Comparison of ENCODE assay signal across 1 cellular context in the genomic region with DNA sequence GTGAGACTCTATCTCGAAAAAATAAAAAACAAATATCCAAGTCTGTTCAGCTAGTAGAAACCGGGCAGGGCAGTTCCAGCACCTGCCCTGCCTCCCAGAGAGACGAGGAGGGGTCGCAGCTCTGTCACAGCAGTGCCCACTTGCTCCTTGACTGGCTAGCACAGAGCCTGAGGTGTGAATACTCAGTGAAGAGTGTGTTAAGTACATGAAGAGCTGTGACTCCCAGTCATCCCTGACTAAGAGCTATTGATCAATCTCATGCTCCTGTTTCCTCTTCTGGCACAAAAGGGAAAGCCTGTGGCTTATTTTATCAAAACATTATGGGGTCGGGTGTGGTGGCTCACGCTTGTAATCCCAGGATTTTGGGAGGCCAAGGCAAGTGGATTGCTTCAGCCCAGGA.
TF ChIP-seq lines count a peak whose summit lies in the region.

No MANE protein-coding gene starts in this region.

TF ChIP-seq in HepG2, 621 proteins besides CTCF, POLR2A, EP300 and RAD21 (continued from another document):
- TF ChIP-seq, protein P1, sequence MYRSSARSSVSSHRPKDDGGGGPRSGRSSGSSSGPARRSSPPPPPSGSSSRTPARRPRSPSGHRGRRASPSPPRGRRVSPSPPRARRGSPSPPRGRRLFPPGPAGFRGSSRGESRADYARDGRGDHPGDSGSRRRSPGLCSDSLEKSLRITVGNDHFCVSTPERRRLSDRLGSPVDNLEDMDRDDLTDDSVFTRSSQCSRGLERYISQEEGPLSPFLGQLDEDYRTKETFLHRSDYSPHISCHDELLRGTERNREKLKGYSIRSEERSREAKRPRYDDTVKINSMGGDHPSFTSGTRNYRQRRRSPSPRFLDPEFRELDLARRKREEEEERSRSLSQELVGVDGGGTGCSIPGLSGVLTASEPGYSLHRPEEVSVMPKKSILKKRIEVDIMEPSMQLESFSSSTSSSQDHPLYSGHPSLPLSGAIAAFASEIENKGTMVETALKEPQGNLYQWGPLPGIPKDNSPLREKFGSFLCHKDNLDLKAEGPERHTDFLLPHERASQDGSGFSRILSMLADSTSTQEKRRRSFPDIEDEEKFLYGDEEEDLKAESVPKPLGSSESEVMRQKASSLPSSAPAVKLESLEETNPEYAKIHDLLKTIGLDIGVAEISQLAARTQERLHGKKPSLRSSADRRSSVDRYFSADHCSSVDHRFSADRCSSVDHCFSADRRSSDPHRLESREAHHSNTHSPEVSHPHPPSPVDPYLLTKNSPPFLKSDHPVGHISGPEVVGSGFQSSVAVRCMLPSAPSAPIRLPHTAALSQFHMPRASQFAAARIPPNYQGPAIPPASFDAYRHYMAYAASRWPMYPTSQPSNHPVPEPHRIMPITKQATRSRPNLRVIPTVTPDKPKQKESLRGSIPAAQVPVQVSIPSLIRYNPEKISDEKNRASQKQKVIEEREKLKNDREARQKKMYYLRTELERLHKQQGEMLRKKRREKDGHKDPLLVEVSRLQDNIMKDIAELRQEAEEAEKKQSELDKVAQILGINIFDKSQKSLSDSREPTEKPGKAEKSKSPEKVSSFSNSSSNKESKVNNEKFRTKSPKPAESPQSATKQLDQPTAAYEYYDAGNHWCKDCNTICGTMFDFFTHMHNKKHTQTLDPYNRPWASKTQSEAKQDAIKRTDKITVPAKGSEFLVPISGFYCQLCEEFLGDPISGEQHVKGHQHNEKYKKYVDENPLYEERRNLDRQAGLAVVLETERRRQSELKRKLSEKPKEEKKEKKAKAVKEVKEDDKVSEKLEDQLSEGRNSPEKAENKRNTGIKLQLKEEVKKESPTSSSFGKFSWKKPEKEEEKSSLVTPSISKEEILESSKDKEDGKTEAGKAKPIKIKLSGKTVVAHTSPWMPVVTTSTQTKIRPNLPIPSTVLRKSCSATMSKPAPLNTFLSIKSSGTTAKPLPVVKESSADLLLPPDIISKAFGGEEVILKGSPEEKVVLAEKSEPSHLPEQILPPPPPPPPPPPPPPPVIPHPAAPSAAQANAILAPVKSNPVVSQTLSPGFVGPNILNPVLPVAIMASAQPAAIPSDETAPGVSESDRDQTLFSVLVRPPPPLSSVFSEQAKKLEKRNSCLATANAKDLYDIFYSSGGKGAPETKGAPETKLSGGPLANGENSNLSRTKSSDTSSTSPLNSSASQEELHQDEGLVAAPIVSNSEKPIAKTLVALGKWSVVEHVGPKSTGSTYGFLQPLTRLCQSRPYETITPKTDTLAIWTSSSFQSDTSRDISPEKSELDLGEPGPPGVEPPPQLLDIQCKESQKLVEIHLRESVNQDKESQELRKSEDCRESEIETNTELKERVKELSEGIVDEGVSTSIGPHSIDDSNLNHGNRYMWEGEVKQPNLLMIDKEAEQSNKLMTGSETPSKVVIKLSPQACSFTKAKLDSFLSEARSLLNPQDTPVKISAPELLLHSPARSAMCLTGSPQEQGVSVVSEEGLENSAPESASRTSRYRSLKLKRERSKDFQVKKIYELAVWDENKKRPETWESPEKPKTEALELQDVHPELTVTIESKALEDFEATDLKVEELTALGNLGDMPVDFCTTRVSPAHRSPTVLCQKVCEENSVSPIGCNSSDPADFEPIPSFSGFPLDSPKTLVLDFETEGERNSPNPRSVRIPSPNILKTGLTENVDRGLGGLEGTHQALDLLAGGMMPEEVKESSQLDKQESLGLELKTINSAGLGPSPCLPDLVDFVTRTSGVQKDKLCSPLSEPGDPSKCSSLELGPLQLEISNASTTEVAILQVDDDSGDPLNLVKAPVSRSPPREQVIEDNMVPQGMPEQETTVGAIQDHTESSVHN (CRISPR knock-in tag; IDR thresholded peaks at IDR 0.05): no peak
- TF ChIP-seq ZNF317 (CRISPR knock-in tag; IDR thresholded peaks at IDR 0.05) (no peak), ZNF10 (CRISPR knock-in tag; IDR thresholded peaks at IDR 0.05; ENCODE audit: borderline replicate concordance, low read depth) (no peak), ZNF775 (CRISPR knock-in tag; IDR thresholded peaks at IDR 0.05; ENCODE audit: borderline replicate concordance) (no peak), ZEB1 (IDR thresholded peaks at IDR 0.05; ENCODE audit: insufficient replicate concordance, low read depth) (no peak), NKX3-1 (CRISPR knock-in tag; IDR thresholded peaks at IDR 0.05) (no peak), ZNF607 (CRISPR knock-in tag; IDR thresholded peaks at IDR 0.05; ENCODE audit: borderline replicate concordance) (no peak), SRY (CRISPR knock-in tag; IDR thresholded peaks at IDR 0.05) (no peak), ZNF788 (CRISPR knock-in tag; IDR thresholded peaks at IDR 0.05; ENCODE audit: borderline replicate concordance) (no peak), GPN1 (CRISPR knock-in tag; IDR thresholded peaks at IDR 0.05; ENCODE audit: borderline replicate concordance) (no peak), HOXA9 (CRISPR knock-in tag; IDR thresholded peaks at IDR 0.05; ENCODE audit: borderline replicate concordance) (no peak), PPARG (CRISPR knock-in tag; conservative IDR thresholded peaks at IDR 0.05) (no peak)
